Comparison of ENCODE assay signal across 8 cellular contexts in genomic region chr5:147558826-147559225, GRCh38. TPM values are rescaled to one million over a fixed set of nuclear protein-coding genes. Genes with fewer than 3 reads are reported as not detected.
A peak's percentile ranks its signal among the peaks of the same experiment; 100 is the strongest.
DNase-seq lines count a peak whose midpoint lies in the region; TF ChIP-seq lines count a peak whose summit lies in the region.

No MANE protein-coding gene starts in this region.

- H3K9me3 Mint-ChIP-seq in activated T-cell treated with anti-CD3 and anti-CD28 coated beads, Interleukin-2, amount 50 U/mL, for 24 hours = no peaks in the 10 kb centered on the region

- H3K36me3 Mint-ChIP-seq in activated T-cell treated with anti-CD3 and anti-CD28 coated beads, Interleukin-2, amount 50 U/mL, for 24 hours (ENCODE audit: low read depth) = no peaks in the 10 kb centered on the region

- H3K4me3 ChIP-seq in LNCaP clone FGC (ENCODE audit: low read depth, low read length) = no peak overlapping the region
- H3K4me3 ChIP-seq in foreskin fibroblast (ENCODE audit: low read depth in 1 of 2, low read length in 2 of 2) = no peak overlapping the region

- intact Hi-C loops in posterior vena cava (cut with DNase I) = loop anchor here in 1 of 2 donors (5.0 kb wide), 3 partner anchors 107 to 332 kb away; no protein-coding TSS in a partner anchor

- H3K27ac Mint-ChIP-seq in activated T-cell treated with anti-CD3 and anti-CD28 coated beads, Interleukin-2, amount 50 U/mL, for 24 hours = no peak overlapping the region

- peaks cover 3% of the 10 kb centered on the region for H3K27me3 Mint-ChIP-seq in activated T-cell treated with anti-CD3 and anti-CD28 coated beads, Interleukin-2, amount 50 U/mL, for 24 hours

- no peaks in the 10 kb centered on the region for H3K4me1 Mint-ChIP-seq in activated T-cell treated with anti-CD3 and anti-CD28 coated beads, Interleukin-2, amount 50 U/mL, for 24 hours (ENCODE audit: low read depth)

- TF ChIP-seq CTCF in LNCaP clone FGC (IDR thresholded peaks at IDR 0.05; ENCODE audit: control insufficient read depth, extremely low read depth, insufficient read depth) = peak; percentile 40
- TF ChIP-seq CTCF in foreskin fibroblast (IDR thresholded peaks at IDR 0.05; ENCODE audit: low read depth, low read length) = peak; percentile 80

- H3K4me3 Mint-ChIP-seq in activated T-cell treated with anti-CD3 and anti-CD28 coated beads, Interleukin-2, amount 50 U/mL, for 24 hours = no peak overlapping the region

- peak; percentile 4 for DNase-seq in stimulated activated CD4-positive, alpha-beta T cell treated with anti-CD3 and anti-CD28 coated beads, Interleukin-15, amount 100 ng/mL, for 24 hours
- no peak for DNase-seq in stimulated activated CD4-positive, alpha-beta T cell treated with anti-CD3 and anti-CD28 coated beads, Interleukin-12 subunit alpha, Interleukin-12 subunit beta, amount 100 ng/mL, for 4 hours
- DNase-seq in LNCaP clone FGC (ENCODE audit: low read depth) = no peak
- DNase-seq in RPMI8226 = peak; percentile 22
- peak; percentile 65 to 88 for DNase-seq in foreskin fibroblast
- peak; percentile 86 for DNase-seq in posterior vena cava (ENCODE audit: low spot score)
- no peak for DNase-seq in activated T-cell treated with anti-CD3 and anti-CD28 coated beads, Interleukin-2, amount 50 U/mL, for 24 hours
- no peak for DNase-seq in activated CD4-positive, CD25-positive, alpha-beta regulatory T cell treated with anti-CD3 and anti-CD28 coated beads, Interleukin-2, amount 50 U/mL, for 72 hours

RNA-seq across cellular contexts. Expression of gene DPYSL3, which starts 49.0 kb away (rescaled TPM):
- 100 to 1,000 TPM; 401 to 418 TPM for total RNA-seq in posterior vena cava

Comparison
In these comparisons a context has a peak if more than half of its experiments do, and no peak if none do; other contexts are left out.
1. DNase-seq: peak in stimulated activated CD4-positive, alpha-beta T cell treated with anti-CD3 and anti-CD28 coated beads, Interleukin-15, amount 100 ng/mL, for 24 hours (single experiment), RPMI8226 (single experiment), foreskin fibroblast (2 of 2) and posterior vena cava (single experiment); none in stimulated activated CD4-positive, alpha-beta T cell treated with anti-CD3 and anti-CD28 coated beads, Interleukin-12 subunit alpha, Interleukin-12 subunit beta, amount 100 ng/mL, for 4 hours (single experiment), LNCaP clone FGC (single experiment), activated T-cell treated with anti-CD3 and anti-CD28 coated beads, Interleukin-2, amount 50 U/mL, for 24 hours (single experiment) and activated CD4-positive, CD25-positive, alpha-beta regulatory T cell treated with anti-CD3 and anti-CD28 coated beads, Interleukin-2, amount 50 U/mL, for 72 hours (single experiment).